ENCODE assay signal across 9 cellular contexts in the genomic region with DNA sequence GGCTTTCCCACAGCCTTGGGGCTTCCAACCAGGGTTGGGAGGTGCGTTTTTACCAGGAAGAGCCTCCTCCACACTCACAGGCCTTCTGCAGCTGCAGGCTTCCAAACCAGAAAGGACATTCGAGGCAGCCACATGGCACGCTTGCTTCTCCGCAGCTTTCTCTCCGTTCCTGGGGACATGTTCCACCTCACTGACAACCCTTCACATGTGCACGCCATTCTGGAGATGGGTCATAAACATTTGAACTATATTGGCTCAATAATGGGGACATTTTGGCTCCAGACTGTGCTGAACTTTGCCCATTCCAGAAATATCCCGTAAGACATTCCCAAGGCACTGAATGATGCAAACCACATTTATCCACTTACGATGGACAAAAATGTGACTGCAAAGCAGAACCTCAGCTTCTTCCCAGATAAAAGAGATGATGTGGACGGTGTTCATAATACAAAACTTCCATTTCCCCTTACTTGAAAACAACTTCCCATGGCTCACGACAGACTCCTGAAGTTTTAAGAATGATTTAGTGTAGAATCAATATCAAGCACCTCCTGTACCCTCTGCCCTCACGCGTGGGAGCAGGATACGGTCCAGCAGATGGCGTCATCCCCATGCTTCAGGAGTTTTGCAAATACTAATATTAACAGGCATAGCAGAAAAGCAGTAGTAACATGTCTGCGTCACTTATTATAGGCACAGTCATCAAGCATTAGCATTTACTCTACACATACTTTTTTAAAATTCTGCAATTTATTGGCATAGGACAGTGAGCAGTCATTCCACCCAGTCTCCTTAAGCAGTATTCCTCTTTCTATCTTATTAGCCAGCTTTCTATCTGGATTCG. TPM values are rescaled to one million over a fixed set of nuclear protein-coding genes. Genes with fewer than 3 reads are reported as not detected.
DNase-seq lines count a peak whose midpoint lies in the region; ATAC-seq and TF ChIP-seq lines count a peak whose summit lies in the region.
"Had no signal": no experiment of that assay in that cellular context is flagged by ENCODE, and none has a peak within 500 bp of the region (broad histone marks: within the 10 kb centered on the region; RNA-seq: fewer than 3 reads in every experiment).

No MANE protein-coding gene starts in this region.

- TF ChIP-seq CTCF in Caco-2 (IDR thresholded peaks at IDR 0.05; ENCODE audit: insufficient read depth in 1 of 2, low read depth in 1 of 2, low read length in 1 of 2, severe bottlenecking in 1 of 2, unreplicated experiment in 1 of 2) (peak; percentile 42 to 55), LNCAP (IDR thresholded peaks at IDR 0.05) (peak; percentile 44; the same call in 1 of the 2 replicates), dorsolateral prefrontal cortex (IDR thresholded peaks at IDR 0.05 in 54 of 56, conservative IDR thresholded peaks at IDR 0.05 in 2 of 56; ENCODE audit: low read depth in 1 of 56, partially characterized antibody in 56 of 56) (peak in 30 of 56 donors; percentile 7 to 60 (median 29)), mucosa of descending colon (IDR thresholded peaks at IDR 0.05) (no peak)

- peak in 1 of 2 experiments; percentile 57 for DNase-seq in Caco-2
- no peak for DNase-seq in dorsolateral prefrontal cortex
- DNase-seq in mucosa of descending colon = peak in 1 of 3 donors; percentile 24
- DNase-seq in C1 segment of cervical spinal cord (lab: John Stamatoyannopoulos, UW) = no peak
- no peak for DNase-seq in stimulated activated CD4-positive, alpha-beta T cell treated with anti-CD3 and anti-CD28 coated beads, Interleukin-12 subunit alpha, Interleukin-12 subunit beta, amount 100 ng/mL, for 4 hours
- DNase-seq: activated B cell treated with CpG ODN at 0.5 μM for 24 hours had no signal

- H3K36me3 Mint-ChIP-seq in Caco-2 (ENCODE audit: insufficient read depth, unreplicated experiment) = no peaks in the 10 kb centered on the region

- H3K27me3 ChIP-seq in Caco-2 (replicated peaks; ENCODE audit: control insufficient read depth, insufficient read depth, low read length) (no peaks in the 10 kb centered on the region), dorsolateral prefrontal cortex (peaks cover 0 to 28% (median 0%) of the 10 kb centered on the region in 45 donors)

- ATAC-seq in mucosa of descending colon = peak; percentile 31
- ATAC-seq in GM18858 (IDR thresholded peaks at IDR 0.05; ENCODE audit: unreplicated experiment) = no peak
- no peak for ATAC-seq in HG03135 (IDR thresholded peaks at IDR 0.05; ENCODE audit: unreplicated experiment)

- H3K27ac Mint-ChIP-seq in Caco-2 (ENCODE audit: unreplicated experiment) = no peak overlapping the region
- H3K27ac Mint-ChIP-seq: activated B cell treated with CpG ODN at 0.5 μM for 24 hours had no signal

- no peak overlapping the region for H3K4me3 ChIP-seq in Caco-2 (ENCODE audit: low read depth, low read length)
- no peak overlapping the region for H3K4me3 ChIP-seq in dorsolateral prefrontal cortex
- no peak overlapping the region for H3K4me3 ChIP-seq in mucosa of descending colon

- no peaks in the 10 kb centered on the region for H3K36me3 ChIP-seq in Caco-2 (ENCODE audit: control insufficient read depth, insufficient read depth, low read length)
- no peaks in the 10 kb centered on the region for H3K36me3 ChIP-seq in mucosa of descending colon (ENCODE audit: low read depth)

- POLR2A ChIA-PET in Caco-2 (lab: Charles Lee) = no interaction called here

- peaks cover 5% of the 10 kb centered on the region for H3K27me3 Mint-ChIP-seq in Caco-2 (ENCODE audit: insufficient read depth, unreplicated experiment)

- H3K4me1 ChIP-seq in Caco-2 (no peaks in the 10 kb centered on the region), mucosa of descending colon (ENCODE audit: low read depth) (no peaks in the 10 kb centered on the region)

- H3K27ac ChIP-seq in dorsolateral prefrontal cortex = peak overlapping the region in 12 of 59 donors; percentile 2 to 55 (median 24)

- intact Hi-C loops in Caco-2 (cut with micrococcal nuclease; ENCODE audit: unreplicated experiment) = loop anchor here (1.0 to 2.0 kb wide), 2 partner anchors 33 to 73 kb away; no protein-coding TSS in a partner anchor
- intact Hi-C loops in dorsolateral prefrontal cortex (cut with DNase I) = no loop called here
- intact Hi-C loops in mucosa of descending colon (cut with DNase I, micrococcal nuclease) = no loop called here

- peaks cover 2% of the 10 kb centered on the region for H3K9me3 Mint-ChIP-seq in Caco-2 (ENCODE audit: unreplicated experiment)

- no peaks in the 10 kb centered on the region for H3K4me1 Mint-ChIP-seq in Caco-2 (ENCODE audit: low read depth, unreplicated experiment)
- H3K4me1 Mint-ChIP-seq: activated B cell treated with CpG ODN at 0.5 μM for 24 hours had no signal

- no TSS peak for BruUV-seq in Caco-2 (replicated peaks; lab: Mats Ljungman, UMichigan)

- CTCF ChIA-PET in Caco-2 (lab: Charles Lee) = interaction anchor here (1.0 kb wide), 1 partner anchor 73 kb away, joined by 3 read pairs; no protein-coding TSS in a partner anchor

- no peaks in the 10 kb centered on the region for H3K9me3 ChIP-seq in Caco-2
- H3K9me3 ChIP-seq in mucosa of descending colon = no peaks in the 10 kb centered on the region

- no peak overlapping the region for H3K4me3 Mint-ChIP-seq in Caco-2 (ENCODE audit: unreplicated experiment)
- H3K4me3 Mint-ChIP-seq: activated B cell treated with CpG ODN at 0.5 μM for 24 hours had no signal

RNA-seq across cellular contexts. Expression of a gene that starts 25.4 kb away (rescaled TPM):
- total RNA-seq in Caco-2 (2022) (0.79 and 0.88 TPM in 2 replicates), dorsolateral prefrontal cortex (10 to 100 TPM in 1 of 120 experiments, 1 to 10 TPM in 119; 1.1 to 10.6 (median 4.2) TPM), mucosa of descending colon (10 to 100 TPM in 1 of 3 donors, 1 to 10 TPM in 2; 6.9 to 68.1 (median 7.1) TPM)
- total RNA-seq: activated B cell treated with CpG ODN at 0.5 μM for 24 hours had no signal

RNA-seq across cellular contexts. Expression of a gene that starts 52.1 kb away (rescaled TPM):
- total RNA-seq in Caco-2 (2022) (170 and 191 TPM in 2 replicates), dorsolateral prefrontal cortex (10 to 100 TPM in 1 of 120 experiments, 1 to 10 TPM in 119; 1.4 to 10.0 (median 4.2) TPM), mucosa of descending colon (under 1 TPM; 0.23 to 0.60 (median 0.58) TPM)
- total RNA-seq: activated B cell treated with CpG ODN at 0.5 μM for 24 hours had no signal

Comparison
In these comparisons a context has a peak if more than half of its experiments do, and no peak if none do; other contexts are left out.
1. RNA of a gene that starts 52.1 kb away (total RNA-seq): 170 to 191 TPM in Caco-2; 1.4 to 10.0 TPM in dorsolateral prefrontal cortex and 0.23 to 0.60 TPM in mucosa of descending colon; every median in the first group is over 10 times any median in the second.